ENCODE assay signal across 7 cellular contexts in genomic region chr6:121797598-121797997, GRCh38.
DNase-seq lines count a peak whose midpoint lies in the region; ATAC-seq and TF ChIP-seq lines count a peak whose summit lies in the region.
"Not testable (repeated sequence)": the region's sequence is repeated elsewhere in the genome, so short reads cannot be mapped to it uniquely, and the experiment has no call there.

No MANE protein-coding gene starts in this region.

- H3K36me3 ChIP-seq in GM23338 (ENCODE audit: insufficient read depth); HEK293 (ENCODE audit: control insufficient read depth in 2 of 2, insufficient read depth in 1 of 2, low read length in 2 of 2); endodermal cell (ENCODE audit: control insufficient read depth, insufficient read depth, low read length); trophoblast cell (ENCODE audit: control insufficient read depth in 1 of 2, insufficient read depth in 2 of 2, low read length in 2 of 2): not testable (repeated sequence)

- not testable (repeated sequence) for BruUV-seq in Calu3 (replicated peaks; lab: Mats Ljungman, UMichigan)

- H3K27me3 ChIP-seq in GM23338 (ENCODE audit: insufficient read depth); endodermal cell (ENCODE audit: control insufficient read depth, insufficient read depth, low read length, poor library complexity, severe bottlenecking); trophoblast cell (ENCODE audit: insufficient read depth, low read length): not testable (repeated sequence)

- H3K27ac Mint-ChIP-seq in Calu3 (ENCODE audit: unreplicated experiment): peak overlapping the region; percentile 30
- H3K27ac Mint-ChIP-seq in GM23338, WTC11, endodermal cell: not testable (repeated sequence)

- not testable (repeated sequence) for H3K18ac ChIP-seq in trophoblast cell (ENCODE audit: low read length)

- H3K23ac ChIP-seq in trophoblast cell (ENCODE audit: low read length): not testable (repeated sequence)

- not testable (repeated sequence) for H4K8ac ChIP-seq in trophoblast cell (ENCODE audit: low read depth, low read length)

- H3K79me1 ChIP-seq in trophoblast cell (ENCODE audit: low read length): not testable (repeated sequence)

- not testable (repeated sequence) for H2BK120ac ChIP-seq in trophoblast cell (ENCODE audit: insufficient read depth, low read length, poor library complexity)

- H3K4me3 ChIP-seq in GM23338; HEK293 (ENCODE audit: low read depth, low read length); endodermal cell (ENCODE audit: low read length); trophoblast cell (ENCODE audit: low read depth, low read length): not testable (repeated sequence)

- not testable (repeated sequence) for H3K9me3 ChIP-seq in HEK293 (ENCODE audit: control insufficient read depth, insufficient read depth, low read depth, low read length); trophoblast cell (ENCODE audit: insufficient read depth, low read depth, low read length)
- H3K9me3 ChIP-seq in endodermal cell (ENCODE audit: control insufficient read depth, low read length): peaks cover 65% of the 10 kb centered on the region

- DNase-seq in Calu3: peak; percentile 49
- DNase-seq in GM23338 (ENCODE audit: low spot score): peak; percentile 29
- peak; percentile 17 for DNase-seq in NCI-H226
- DNase-seq in WTC11 (ENCODE audit: low spot score): peak; percentile 28
- peak; percentile 52 for DNase-seq in endodermal cell
- DNase-seq in trophoblast cell: peak; percentile 40 to 62

- not testable (repeated sequence) for H4K20me1 ChIP-seq in GM23338 (replicated peaks; ENCODE audit: insufficient read depth)

- H3K14ac ChIP-seq in trophoblast cell (ENCODE audit: low read length): not testable (repeated sequence)

- not testable (repeated sequence) for H3K27ac ChIP-seq in GM23338 (ENCODE audit: low read depth); HEK293 (ENCODE audit: extremely low read depth, low read depth, low read length); endodermal cell (ENCODE audit: low read depth, low read length); trophoblast cell (ENCODE audit: low read depth, low read length)

- not testable (repeated sequence) for H3F3A ChIP-seq in GM23338 (replicated peaks; ENCODE audit: low read depth)

- H3K4me2 ChIP-seq in GM23338; trophoblast cell (ENCODE audit: low read length): not testable (repeated sequence)

- CTCF ChIA-PET in Calu3 (lab: Charles Lee); HEK293 (lab: Yijun Ruan, JAX); WTC11 (lab: Charles Lee): not testable (repeated sequence)

- H3K79me2 ChIP-seq in GM23338 (replicated peaks; ENCODE audit: insufficient read depth); trophoblast cell (ENCODE audit: control insufficient read depth, insufficient read depth, low read length, poor library complexity): not testable (repeated sequence)

- not testable (repeated sequence) for H3K9me2 ChIP-seq in GM23338 (ENCODE audit: insufficient read depth)

- not testable (repeated sequence) for H2BK12ac ChIP-seq in trophoblast cell (ENCODE audit: low read length)

- not testable (repeated sequence) for H3K36me3 Mint-ChIP-seq in Calu3 (ENCODE audit: insufficient read depth, unreplicated experiment)
- peaks cover 40% of the 10 kb centered on the region for H3K36me3 Mint-ChIP-seq in GM23338 (ENCODE audit: low read depth)
- H3K36me3 Mint-ChIP-seq in WTC11: peaks cover 50% of the 10 kb centered on the region
- peaks cover 13% of the 10 kb centered on the region for H3K36me3 Mint-ChIP-seq in endodermal cell (ENCODE audit: low read depth)

- H3K4me1 Mint-ChIP-seq in Calu3 (ENCODE audit: low read depth, unreplicated experiment); GM23338; WTC11; endodermal cell: not testable (repeated sequence)

- H3K27me3 Mint-ChIP-seq in Calu3 (ENCODE audit: unreplicated experiment); GM23338 (ENCODE audit: insufficient read depth, low read depth, poor library complexity); WTC11 (ENCODE audit: low read depth); endodermal cell (ENCODE audit: insufficient read depth): not testable (repeated sequence)

- H3K9me3 Mint-ChIP-seq in Calu3 (ENCODE audit: low read depth, unreplicated experiment) (peaks cover 11% of the 10 kb centered on the region), GM23338 (peaks cover 51% of the 10 kb centered on the region), WTC11 (peaks cover 55% of the 10 kb centered on the region), endodermal cell (peaks cover 58% of the 10 kb centered on the region)

- not testable (repeated sequence) for H3K9ac ChIP-seq in endodermal cell (ENCODE audit: extremely low read depth, low read length, poor library complexity, severe bottlenecking); trophoblast cell (ENCODE audit: low read length)

- not testable (repeated sequence) for H2BK5ac ChIP-seq in trophoblast cell (ENCODE audit: low read depth, low read length, poor library complexity)

- not testable (repeated sequence) for H4K12ac ChIP-seq in trophoblast cell (ENCODE audit: low read depth, low read length)

- ATAC-seq in GM23338, WTC11: not testable (repeated sequence)

- TF ChIP-seq CTCF in Calu3 (IDR thresholded peaks at IDR 0.05; ENCODE audit: unreplicated experiment); HEK293 (tag by site-specific recombination; IDR thresholded peaks at IDR 0.05); WTC11 (IDR thresholded peaks at IDR 0.05); endodermal cell (conservative IDR thresholded peaks at IDR 0.05): not testable (repeated sequence)
- 0 out of 4 replicates have a peak, but pooled peaks of 1 of the 2 experiments have one; percentile 7 for TF ChIP-seq CTCF in GM23338 (conservative IDR thresholded peaks at IDR 0.05; ENCODE audit: low read depth in 2 of 2)

- H3K4me1 ChIP-seq in GM23338 (ENCODE audit: insufficient read depth); HEK293 (ENCODE audit: control insufficient read depth, insufficient read depth, low read length); endodermal cell (ENCODE audit: control insufficient read depth, insufficient read depth, low read length); trophoblast cell (ENCODE audit: control insufficient read depth in 1 of 2, insufficient read depth in 2 of 2, low read length in 2 of 2): not testable (repeated sequence)

- not testable (repeated sequence) for H2AFZ ChIP-seq in GM23338; trophoblast cell (ENCODE audit: insufficient read depth, low read length, poor library complexity)

- intact Hi-C loops in Calu3 (cut with micrococcal nuclease; ENCODE audit: unreplicated experiment): not testable (repeated sequence)

- not testable (repeated sequence) for H3K4me3 Mint-ChIP-seq in Calu3 (ENCODE audit: low read depth, unreplicated experiment); GM23338; WTC11; endodermal cell

- H3K4ac ChIP-seq in trophoblast cell (ENCODE audit: low read depth, low read length): not testable (repeated sequence)

- not testable (repeated sequence) for H4K91ac ChIP-seq in trophoblast cell (ENCODE audit: low read depth, low read length)

- POLR2A ChIA-PET in HEK293 (lab: Yijun Ruan, JAX); WTC11 (lab: Charles Lee): not testable (repeated sequence)

- not testable (repeated sequence) for H2AK5ac ChIP-seq in trophoblast cell (ENCODE audit: low read length)

- WGBS in endodermal cell (ENCODE audit: insufficient coverage in 1 of 2, insufficient read length in 1 of 2), 2 experiments: 92 to 93% methylated on average over 5 to 6 of the region's 6 CpGs
- no CpG with 5 or more reads among the region's 6 CpGs for WGBS in trophoblast cell (ENCODE audit: extremely low coverage, insufficient coverage, insufficient read length)

TF ChIP-seq in HEK293, 187 proteins besides CTCF, POLR2A, EP300 and RAD21:
- TF ChIP-seq SETDB1 (IDR thresholded peaks at IDR 0.05; ENCODE audit: insufficient read length, low read length): peak; percentile 73
- TF ChIP-seq TRIM28 (IDR thresholded peaks at IDR 0.05; ENCODE audit: borderline replicate concordance, low read length): peak; percentile 59; the same call in 1 of the 2 replicates
